ENCODE assay signal across 9 cellular contexts in the genomic region with DNA sequence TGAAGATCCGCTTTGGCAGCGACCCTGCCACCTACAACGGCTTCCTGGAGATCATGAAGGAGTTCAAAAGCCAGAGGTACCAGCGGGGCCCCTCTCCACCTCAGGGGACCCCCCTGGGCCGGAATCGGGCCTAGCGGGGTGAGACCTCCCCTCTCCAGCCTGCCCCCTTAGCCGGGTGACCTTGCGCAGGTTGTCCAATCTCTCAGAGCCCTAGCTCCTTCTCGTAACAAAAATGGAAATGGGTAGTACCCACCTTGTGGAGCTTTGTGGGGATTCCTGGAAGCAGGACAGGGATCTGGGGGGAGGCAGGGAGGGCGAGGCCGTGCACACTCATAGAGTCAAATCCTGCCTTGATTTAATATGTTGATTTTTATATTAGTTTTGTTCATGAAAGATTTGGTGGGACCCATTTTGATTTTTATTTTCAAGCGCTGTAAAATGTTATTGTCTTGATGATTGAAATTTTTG. TPM values are rescaled to one million over a fixed set of nuclear protein-coding genes. Genes with fewer than 3 reads are reported as not detected.
DNase-seq lines count a peak whose midpoint lies in the region; ATAC-seq and TF ChIP-seq lines count a peak whose summit lies in the region.
"Had no signal": no experiment of that assay in that cellular context is flagged by ENCODE, and none has a peak within 500 bp of the region (broad histone marks: within the 10 kb centered on the region; RNA-seq: fewer than 3 reads in every experiment).

No MANE protein-coding gene starts in this region.

- no peak for ATAC-seq in GM21367 (IDR thresholded peaks at IDR 0.05; ENCODE audit: unreplicated experiment)
- ATAC-seq in GM18511 (IDR thresholded peaks at IDR 0.05; ENCODE audit: unreplicated experiment), result no peak

- no peaks in the 10 kb centered on the region for H3K9me3 ChIP-seq in prostate gland

- peak overlapping the region; percentile 87 for H3K4me3 ChIP-seq in fibroblast of mammary gland (ENCODE audit: control insufficient read depth, low read depth, low read length)
- peak overlapping the region; percentile 63 to 99 for H3K4me3 ChIP-seq in prostate gland

- intact Hi-C loops in prostate gland (cut with DNase I), result loop anchor here (5.0 to 10.0 kb wide), 2 partner anchors 67 to 95 kb away; no protein-coding TSS in a partner anchor

- TF ChIP-seq POLR2A in prostate gland (IDR thresholded peaks at IDR 0.05), result no peak

- TF ChIP-seq CTCF in RWPE1 (conservative IDR thresholded peaks at IDR 0.05; ENCODE audit: low read depth), result no peak
- TF ChIP-seq CTCF in fibroblast of mammary gland (conservative IDR thresholded peaks at IDR 0.05; ENCODE audit: control insufficient read depth, insufficient read depth, low read depth, low read length), result no peak
- no peak for TF ChIP-seq CTCF in prostate gland (IDR thresholded peaks at IDR 0.05)

- H3K36me3 ChIP-seq in prostate gland, result peaks cover 4 to 15% of the 10 kb centered on the region in 2 donors

- peak overlapping the region; percentile 74 for H3K27ac ChIP-seq in RWPE1
- peak overlapping the region; percentile 74 to 83 for H3K27ac ChIP-seq in prostate gland

- H3K27me3 ChIP-seq in prostate gland (replicated peaks; ENCODE audit: insufficient read depth), result no peaks in the 10 kb centered on the region

- H3K4me1 ChIP-seq in prostate gland (replicated peaks), result no peaks in the 10 kb centered on the region

- 17% methylated on average over 13 of the region's 13 CpGs for WGBS in prostate gland

- CTCF ChIA-PET in RWPE1 (lab: Yijun Ruan, JAX), result no interaction called here
- CTCF ChIA-PET in HEK293T (lab: Yijun Ruan, JAX), result no interaction called here

- POLR2A ChIA-PET in RWPE1 (lab: Yijun Ruan, JAX; ENCODE audit: low non-redundant PET), result interaction anchor here (0.6 kb wide), 1 partner anchor 238 kb away, joined by 3 read pairs; no protein-coding TSS in a partner anchor
- POLR2A ChIA-PET in HEK293T (lab: Yijun Ruan, JAX), result interaction anchor here (1.2 kb wide), 1 partner anchor 17 kb away, joined by 3 read pairs; no protein-coding TSS in a partner anchor

- peak; percentile 22 for DNase-seq in ELR (ENCODE audit: low read depth)
- DNase-seq in RWPE1 (ENCODE audit: low spot score), result peak; percentile 28
- DNase-seq in fibroblast of mammary gland (ENCODE audit: low read depth), result no peak
- DNase-seq in prostate gland (ENCODE audit: low spot score), result no peak
- no peak for DNase-seq in HEK293T (ENCODE audit: extremely low spot score)
- DNase-seq in kidney glomerular epithelial cell (lab: John Stamatoyannopoulos, UW), result no peak

TF ChIP-seq in HEK293T, 16 proteins besides CTCF, POLR2A, EP300 and RAD21:
- TF ChIP-seq CTBP1 (IDR thresholded peaks at IDR 0.05; ENCODE audit: borderline replicate concordance), result no peak
- no peak for TF ChIP-seq BHLHE40 (IDR thresholded peaks at IDR 0.05; ENCODE audit: borderline replicate concordance)
- TF ChIP-seq HDGF (IDR thresholded peaks at IDR 0.05; ENCODE audit: borderline replicate concordance), result no peak
- no peak for TF ChIP-seq SP1 (IDR thresholded peaks at IDR 0.05)
- no peak for TF ChIP-seq FOXM1 (IDR thresholded peaks at IDR 0.05; ENCODE audit: borderline replicate concordance)
- TF ChIP-seq ARNT (IDR thresholded peaks at IDR 0.05), result no peak
- no peak for TF ChIP-seq L3MBTL2 (conservative IDR thresholded peaks at IDR 0.05)
- TF ChIP-seq TARDBP (IDR thresholded peaks at IDR 0.05), result no peak
- TF ChIP-seq ZNF384 (IDR thresholded peaks at IDR 0.05), result no peak
- TF ChIP-seq FOXA1 (IDR thresholded peaks at IDR 0.05), result no peak
- no peak for TF ChIP-seq ELF4 (IDR thresholded peaks at IDR 0.05)
- TF ChIP-seq, protein P1, sequence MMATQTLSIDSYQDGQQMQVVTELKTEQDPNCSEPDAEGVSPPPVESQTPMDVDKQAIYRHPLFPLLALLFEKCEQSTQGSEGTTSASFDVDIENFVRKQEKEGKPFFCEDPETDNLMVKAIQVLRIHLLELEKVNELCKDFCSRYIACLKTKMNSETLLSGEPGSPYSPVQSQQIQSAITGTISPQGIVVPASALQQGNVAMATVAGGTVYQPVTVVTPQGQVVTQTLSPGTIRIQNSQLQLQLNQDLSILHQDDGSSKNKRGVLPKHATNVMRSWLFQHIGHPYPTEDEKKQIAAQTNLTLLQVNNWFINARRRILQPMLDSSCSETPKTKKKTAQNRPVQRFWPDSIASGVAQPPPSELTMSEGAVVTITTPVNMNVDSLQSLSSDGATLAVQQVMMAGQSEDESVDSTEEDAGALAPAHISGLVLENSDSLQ (IDR thresholded peaks at IDR 0.05), result no peak
- no peak for TF ChIP-seq FOXK2 (IDR thresholded peaks at IDR 0.05)
- no peak for TF ChIP-seq LEF1 (IDR thresholded peaks at IDR 0.05; ENCODE audit: borderline replicate concordance)
- no peak for TF ChIP-seq NFRKB (IDR thresholded peaks at IDR 0.05)
- TF ChIP-seq SUZ12 (IDR thresholded peaks at IDR 0.05), result no peak

RNA-seq across cellular contexts. Expression of a gene that starts 0.7 kb away (rescaled TPM):
- total RNA-seq in prostate gland, result 100 to 1,000 TPM in 1 of 2 donors, 10 to 100 TPM in 1; 37.8 to 159 TPM

RNA-seq across cellular contexts. Expression of a gene that starts 58.9 kb away (rescaled TPM):
- total RNA-seq in prostate gland, result 1 to 10 TPM in 1 of 2 donors, under 1 TPM in 1; 0.36 to 6.2 TPM
- total RNA-seq: myocyte had no signal

Comparison
In these comparisons a context has a peak if more than half of its experiments do, and no peak if none do; other contexts are left out.
1. DNase-seq: peak in ELR (single experiment) and RWPE1 (single experiment); none in fibroblast of mammary gland (single experiment), prostate gland (single experiment), HEK293T (single experiment) and kidney glomerular epithelial cell (single experiment).